3 cellular contexts compared by ENCODE assay signal in the genomic region with DNA sequence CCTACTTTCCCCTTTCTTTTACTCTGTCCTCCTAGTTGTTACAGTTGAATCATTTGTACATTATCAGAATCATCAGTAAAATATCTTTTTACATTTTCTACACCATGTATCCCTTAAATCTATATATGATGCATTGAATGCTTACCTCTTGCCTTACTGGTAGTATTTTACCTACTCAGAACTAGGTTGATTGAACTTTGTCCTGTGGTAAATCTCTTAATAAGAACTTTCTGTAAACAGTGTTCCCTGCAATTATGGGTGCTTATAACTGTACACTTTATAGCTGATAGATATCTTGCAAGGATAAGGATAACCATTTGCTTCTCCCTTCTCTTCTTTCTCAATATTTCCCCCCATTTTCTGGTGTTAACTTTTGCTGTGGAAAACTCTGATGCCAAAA. TPM values are rescaled to one million over a fixed set of nuclear protein-coding genes. Genes with fewer than 3 reads are reported as not detected.
DNase-seq lines count a peak whose midpoint lies in the region; ATAC-seq, FAIRE-seq and TF ChIP-seq lines count a peak whose summit lies in the region.
"Not testable (repeated sequence)": the region's sequence is repeated elsewhere in the genome, so short reads cannot be mapped to it uniquely, and the experiment has no call there.

No MANE protein-coding gene starts in this region.

- not testable (repeated sequence) for H3K4me3 ChIP-seq in mucosa of descending colon; small intestine (ENCODE audit: low read depth in 1 of 2, low read length in 2 of 2)

- not testable (repeated sequence) for DNase-seq in left colon, mucosa of descending colon
- DNase-seq in small intestine: peak; percentile 71

- ATAC-seq in left colon: peak; percentile 94
- peak; percentile 64 for ATAC-seq in mucosa of descending colon

- TF ChIP-seq CTCF in mucosa of descending colon (IDR thresholded peaks at IDR 0.05): not testable (repeated sequence)

- not testable (repeated sequence) for FAIRE-seq in small intestine (lab: Jason Lieb, UNC)

- H3K27ac ChIP-seq in small intestine (ENCODE audit: low read depth in 1 of 2, low read length in 1 of 2): not testable (repeated sequence)

- H3K36me3 ChIP-seq in mucosa of descending colon (ENCODE audit: low read depth); small intestine (ENCODE audit: control insufficient read depth in 2 of 2, insufficient read depth in 2 of 2, low read length in 2 of 2): not testable (repeated sequence)

- not testable (repeated sequence) for H3K9me3 ChIP-seq in mucosa of descending colon; small intestine (ENCODE audit: control insufficient read depth, low read depth)

- H3K27me3 ChIP-seq in small intestine (ENCODE audit: control insufficient read depth in 2 of 2, insufficient read depth in 2 of 2, low read length in 2 of 2): not testable (repeated sequence)

- intact Hi-C loops in left colon (cut with DNase I, micrococcal nuclease); mucosa of descending colon (cut with DNase I, micrococcal nuclease): not testable (repeated sequence)

- not testable (repeated sequence) for H3K4me1 ChIP-seq in mucosa of descending colon (ENCODE audit: low read depth); small intestine (ENCODE audit: control insufficient read depth in 2 of 2, insufficient read depth in 1 of 2, low read depth in 1 of 2, low read length in 1 of 2)

RNA-seq across cellular contexts. Expression of gene NIPA1, which starts 33.9 kb away (rescaled TPM):
- 10 to 100 TPM; 17.5 to 19.1 TPM for total RNA-seq in left colon
- total RNA-seq in mucosa of descending colon: 10 to 100 TPM; 11.8 to 18.2 (median 17.4) TPM
- polyA plus RNA-seq in small intestine: 10 to 100 TPM in 1 of 3 donors, 1 to 10 TPM in 2; 8.4 to 11.0 (median 8.7) TPM
